8 cellular contexts compared by ENCODE assay signal in genomic region chr3:184811999-184812844, GRCh38. TPM values are rescaled to one million over a fixed set of nuclear protein-coding genes. Genes with fewer than 3 reads are reported as not detected.
DNase-seq lines count a peak whose midpoint lies in the region; ATAC-seq and FAIRE-seq lines count a peak whose summit lies in the region.

Gene VPS8 (plus strand): TSS chr3:184812166. CDS start chr3:184824633, 12,467 bp downstream.

- H3K27me3 Mint-ChIP-seq in naive thymus-derived CD4-positive, alpha-beta T cell = peaks cover 0 to 4% (median 0%) of the 10 kb centered on the region in 5 donors
- H3K27me3 Mint-ChIP-seq in stimulated activated naive B cell treated with anti-CD40 and anti-IgM and Interleukin-4, amounts not matched to agents 10 μg/mL and 1 μg/mL and 100 μg/mL, for 72 hours = no peaks in the 10 kb centered on the region

- H3K27me3 ChIP-seq in Karpas-422 (ENCODE audit: low read length) = no peaks in the 10 kb centered on the region
- no peaks in the 10 kb centered on the region for H3K27me3 ChIP-seq in naive thymus-derived CD4-positive, alpha-beta T cell (ENCODE audit: control insufficient read depth in 2 of 2, insufficient read depth in 2 of 2, low read length in 2 of 2)

- peak within 1 kb of the TSS; percentile 87 to 99 (median 96) for H3K4me3 Mint-ChIP-seq in naive thymus-derived CD4-positive, alpha-beta T cell
- peak within 1 kb of the TSS; percentile 88 to 92 for H3K4me3 Mint-ChIP-seq in stimulated activated naive B cell treated with anti-CD40 and anti-IgM and Interleukin-4, amounts not matched to agents 10 μg/mL and 1 μg/mL and 100 μg/mL, for 72 hours

- peak; percentile 92 for ATAC-seq in GM21825 (IDR thresholded peaks at IDR 0.05; ENCODE audit: unreplicated experiment)
- ATAC-seq in naive thymus-derived CD4-positive, alpha-beta T cell = peak; percentile 97
- peak; percentile 88 to 90 for ATAC-seq in stimulated activated naive B cell treated with anti-CD40 and anti-IgM and Interleukin-4, amounts not matched to agents 10 μg/mL and 1 μg/mL and 100 μg/mL, for 72 hours (replicated peaks)

- peaks cover 28 to 60% (median 58%) of the 10 kb centered on the region in 7 donors for H3K4me1 Mint-ChIP-seq in naive thymus-derived CD4-positive, alpha-beta T cell
- peaks cover 15 to 40% of the 10 kb centered on the region in 2 donors for H3K4me1 Mint-ChIP-seq in stimulated activated naive B cell treated with anti-CD40 and anti-IgM and Interleukin-4, amounts not matched to agents 10 μg/mL and 1 μg/mL and 100 μg/mL, for 72 hours

- peak within 1 kb of the TSS; percentile 5 for H3K27ac ChIP-seq in Karpas-422 (ENCODE audit: low read length)
- peak within 1 kb of the TSS; percentile 88 for H3K27ac ChIP-seq in naive thymus-derived CD4-positive, alpha-beta T cell (ENCODE audit: low read depth, low read length)

- H3K9me3 ChIP-seq in Karpas-422 (ENCODE audit: low read length) = no peaks in the 10 kb centered on the region
- H3K9me3 ChIP-seq in naive thymus-derived CD4-positive, alpha-beta T cell (ENCODE audit: control insufficient read depth in 2 of 3, low read length in 3 of 3) = no peaks in the 10 kb centered on the region

- peak within 1 kb of the TSS; percentile 93 to 98 (median 97) for H3K27ac Mint-ChIP-seq in naive thymus-derived CD4-positive, alpha-beta T cell
- peak within 1 kb of the TSS; percentile 94 for H3K27ac Mint-ChIP-seq in stimulated activated naive B cell treated with anti-CD40 and anti-IgM and Interleukin-4, amounts not matched to agents 10 μg/mL and 1 μg/mL and 100 μg/mL, for 72 hours

- peak; percentile 98 for DNase-seq in Daoy (ENCODE audit: low read depth)
- DNase-seq in Karpas-422 = peak; percentile 100
- peak; percentile 90 for DNase-seq in RCC 7860 (ENCODE audit: low spot score)
- peak; percentile 93 for DNase-seq in activated T-helper 1 cell treated with Interleukin-2 at 50 U/mL for 16 hours (ENCODE audit: low read depth)
- DNase-seq in fibroblast of gingiva (ENCODE audit: low read depth) = peak; percentile 92
- peak; percentile 92 to 97 (median 96) for DNase-seq in naive thymus-derived CD4-positive, alpha-beta T cell
- DNase-seq in stimulated activated naive B cell treated with anti-CD40 and anti-IgM and Interleukin-4, amounts not matched to agents 10 μg/mL and 1 μg/mL and 100 μg/mL, for 72 hours = peak; percentile 95

- peak within 1 kb of the TSS; percentile 81 for H3K9ac ChIP-seq in Karpas-422 (ENCODE audit: low read length)

- H3K4me3 ChIP-seq in Karpas-422 (ENCODE audit: low read length) = peak within 1 kb of the TSS; percentile 84
- H3K4me3 ChIP-seq in naive thymus-derived CD4-positive, alpha-beta T cell (ENCODE audit: low read length) = peak within 1 kb of the TSS; percentile 94

- intact Hi-C loops in naive thymus-derived CD4-positive, alpha-beta T cell (cut with micrococcal nuclease) = loop anchor here (1.0 to 10.0 kb wide), 26 partner anchors 9 to 1973 kb away; partner anchors contain the start of genes DNAJB11 (in 2 of the 2), KLHL24 (in 2 of the 2), PARL (in 2 of the 2) and ABCC5 (in 1 of the 2)

- H3K36me3 Mint-ChIP-seq in naive thymus-derived CD4-positive, alpha-beta T cell = peaks cover 5 to 22% (median 11%) of the 10 kb centered on the region in 5 donors
- peaks cover 6 to 15% of the 10 kb centered on the region in 2 donors for H3K36me3 Mint-ChIP-seq in stimulated activated naive B cell treated with anti-CD40 and anti-IgM and Interleukin-4, amounts not matched to agents 10 μg/mL and 1 μg/mL and 100 μg/mL, for 72 hours

- peaks cover 0 to 5% (median 0%) of the 10 kb centered on the region in 11 donors for H3K9me3 Mint-ChIP-seq in naive thymus-derived CD4-positive, alpha-beta T cell
- no peaks in the 10 kb centered on the region for H3K9me3 Mint-ChIP-seq in stimulated activated naive B cell treated with anti-CD40 and anti-IgM and Interleukin-4, amounts not matched to agents 10 μg/mL and 1 μg/mL and 100 μg/mL, for 72 hours

- no peaks in the 10 kb centered on the region; the same call in 1 of the 2 replicates for H3K9me2 ChIP-seq in Karpas-422 (replicated peaks; ENCODE audit: insufficient read depth, low read length)

- peaks cover 45% of the 10 kb centered on the region for H3K4me1 ChIP-seq in Karpas-422 (ENCODE audit: low read length)
- H3K4me1 ChIP-seq in naive thymus-derived CD4-positive, alpha-beta T cell (ENCODE audit: control insufficient read depth in 2 of 2, insufficient read depth in 2 of 2, low read length in 2 of 2) = peaks cover 15 to 45% of the 10 kb centered on the region in 2 donors

- POLR2A ChIA-PET in naive thymus-derived CD4-positive, alpha-beta T cell (lab: Charles Lee) = interaction anchor here (1.6 kb wide), 1 partner anchor 251 kb away, joined by 4 read pairs; the partner anchor contains the start of gene EPHB3

- CTCF ChIA-PET in naive thymus-derived CD4-positive, alpha-beta T cell (lab: Charles Lee) = interaction anchor here (1.0 kb wide), 1 partner anchor 9 kb away, joined by 4 read pairs; no protein-coding TSS in a partner anchor

- peaks cover 13% of the 10 kb centered on the region; the same call in 1 of the 2 replicates for H3K36me3 ChIP-seq in Karpas-422 (ENCODE audit: insufficient read depth, low read length)
- H3K36me3 ChIP-seq in naive thymus-derived CD4-positive, alpha-beta T cell (ENCODE audit: control insufficient read depth in 2 of 3, insufficient read depth in 3 of 3, low read length in 3 of 3) = peaks cover 0 to 5% (median 0%) of the 10 kb centered on the region in 3 experiments

- H3K79me2 ChIP-seq in Karpas-422 (ENCODE audit: low read length) = peaks cover 51% of the 10 kb centered on the region

- peak within 1 kb of the TSS; percentile 86 for H3K4me2 ChIP-seq in Karpas-422 (ENCODE audit: low read depth, low read length, poor library complexity, severe bottlenecking)

- FAIRE-seq in RCC 7860 (lab: Jason Lieb, UNC) = peak; percentile 70

- peaks cover 3% of the 10 kb centered on the region; the same call in 1 of the 2 replicates for H4K20me1 ChIP-seq in Karpas-422 (ENCODE audit: insufficient read depth, low read depth, low read length)

- H2AFZ ChIP-seq in Karpas-422 (ENCODE audit: low read length) = peak within 1 kb of the TSS; percentile 72

RNA-seq across cellular contexts. Expression of gene VPS8, which starts in this region (rescaled TPM):
- total RNA-seq in Daoy (2014; rRNA removed; shearing (Covaris generic)) = 23.2 and 27.6 TPM in 2 replicates
- 77.5 and 168 TPM in 2 replicates for total RNA-seq in Karpas-422 (2014; rRNA removed; shearing (Covaris generic); ENCODE audit: low replicate concordance)
- total RNA-seq in naive thymus-derived CD4-positive, alpha-beta T cell = 100 to 1,000 TPM in 3 of 5 experiments, 10 to 100 TPM in 2; 77.9 to 119 (median 106) TPM
- polyA plus RNA-seq in naive thymus-derived CD4-positive, alpha-beta T cell = 10 to 100 TPM; 31.8 to 44.3 TPM

Comparison
In these comparisons a context has a peak if more than half of its experiments do, and no peak if none do; other contexts are left out.
1. Peak in every context shown above with its lines: DNase-seq, ATAC-seq, H3K4me3 ChIP-seq and H3K27ac ChIP-seq.